ENCODE assay signal across 16 cellular contexts in genomic region chr15:72179950-72180581, GRCh38. TPM values are rescaled to one million over a fixed set of nuclear protein-coding genes. Genes with fewer than 3 reads are reported as not detected.
A peak's percentile ranks its signal among the peaks of the same experiment; 100 is the strongest.
DNase-seq lines count a peak whose midpoint lies in the region; ATAC-seq and TF ChIP-seq lines count a peak whose summit lies in the region.
"Had no signal": no experiment of that assay in that cellular context is flagged by ENCODE, and none has a peak within 500 bp of the region (broad histone marks: within the 10 kb centered on the region; RNA-seq: fewer than 3 reads in every experiment).

No MANE protein-coding gene starts in this region.

- peaks cover 7% of the 10 kb centered on the region for H3K4me1 Mint-ChIP-seq in endodermal cell
- no peaks in the 10 kb centered on the region for H3K4me1 Mint-ChIP-seq in activated T-helper 17 cell treated with anti-CD3 and anti-CD28 coated beads, Interleukin-2, amount 50 U/mL, for 72 hours

- intact Hi-C loops in heart left ventricle (cut with DNase I): no loop called here
- intact Hi-C loops in Right ventricle myocardium superior (cut with DNase I): no loop called here
- intact Hi-C loops in left colon (cut with DNase I, micrococcal nuclease): no loop called here

- no peaks in the 10 kb centered on the region for H3K36me3 ChIP-seq in heart left ventricle
- H3K36me3 ChIP-seq in endodermal cell (ENCODE audit: control insufficient read depth, insufficient read depth, low read length): no peaks in the 10 kb centered on the region
- no peaks in the 10 kb centered on the region for H3K36me3 ChIP-seq in thoracic aorta
- H3K36me3 ChIP-seq: MG63 had no signal

- H3K4me3 ChIP-seq in heart left ventricle (peak overlapping the region in 1 of 12 donors; percentile 1), endodermal cell (ENCODE audit: low read length) (no peak overlapping the region), thoracic aorta (peak overlapping the region; percentile 11)
- H3K4me3 ChIP-seq: MG63 had no signal

- no peak overlapping the region for H3K4me3 Mint-ChIP-seq in endodermal cell
- H3K4me3 Mint-ChIP-seq in activated T-helper 17 cell treated with anti-CD3 and anti-CD28 coated beads, Interleukin-2, amount 50 U/mL, for 72 hours: no peak overlapping the region
- H3K4me3 Mint-ChIP-seq: activated naive CD8-positive, alpha-beta T cell treated with anti-CD3 and anti-CD28 coated beads for 36 hours had no signal

- no peak for TF ChIP-seq POLR2A in heart left ventricle (IDR thresholded peaks at IDR 0.05)

- no peak overlapping the region for H3K27ac Mint-ChIP-seq in endodermal cell
- no peak overlapping the region for H3K27ac Mint-ChIP-seq in activated T-helper 17 cell treated with anti-CD3 and anti-CD28 coated beads, Interleukin-2, amount 50 U/mL, for 72 hours
- H3K27ac Mint-ChIP-seq: activated naive CD8-positive, alpha-beta T cell treated with anti-CD3 and anti-CD28 coated beads for 36 hours had no signal

- 44 to 68% (median 55%) methylated on average over 14 to 16 of the region's 16 CpGs for WGBS in heart left ventricle, 4 donors
- 86% methylated on average over 11 to 16 of the region's 16 CpGs for WGBS in endodermal cell (ENCODE audit: insufficient coverage in 1 of 2, insufficient read length in 1 of 2), 2 experiments

- no peaks in the 10 kb centered on the region for H3K9me3 Mint-ChIP-seq in endodermal cell
- no peaks in the 10 kb centered on the region for H3K9me3 Mint-ChIP-seq in activated T-helper 17 cell treated with anti-CD3 and anti-CD28 coated beads, Interleukin-2, amount 50 U/mL, for 72 hours
- H3K9me3 Mint-ChIP-seq: activated naive CD8-positive, alpha-beta T cell treated with anti-CD3 and anti-CD28 coated beads for 36 hours had no signal

- H3K9me3 ChIP-seq in heart left ventricle (no peaks in the 10 kb centered on the region), endodermal cell (ENCODE audit: control insufficient read depth, low read length) (no peaks in the 10 kb centered on the region), thoracic aorta (no peaks in the 10 kb centered on the region)
- H3K9me3 ChIP-seq: MG63 had no signal

- no peaks in the 10 kb centered on the region for H3K36me3 Mint-ChIP-seq in endodermal cell (ENCODE audit: low read depth)
- no peaks in the 10 kb centered on the region for H3K36me3 Mint-ChIP-seq in activated T-helper 17 cell treated with anti-CD3 and anti-CD28 coated beads, Interleukin-2, amount 50 U/mL, for 72 hours (ENCODE audit: low read depth)
- H3K36me3 Mint-ChIP-seq: activated naive CD8-positive, alpha-beta T cell treated with anti-CD3 and anti-CD28 coated beads for 36 hours had no signal

- H3K4me1 ChIP-seq in heart left ventricle (peaks cover 0 to 28% (median 18%) of the 10 kb centered on the region in 12 donors), endodermal cell (ENCODE audit: control insufficient read depth, insufficient read depth, low read length) (peaks cover 5% of the 10 kb centered on the region), thoracic aorta (ENCODE audit: control insufficient read depth in 1 of 2, low read depth in 2 of 2) (peaks cover 16 to 41% of the 10 kb centered on the region in 2 donors)

- no peak overlapping the region for H3K9ac ChIP-seq in endodermal cell (ENCODE audit: extremely low read depth, low read length, poor library complexity, severe bottlenecking)

- peaks cover 25% of the 10 kb centered on the region for H3K27me3 Mint-ChIP-seq in endodermal cell (ENCODE audit: insufficient read depth)
- peaks cover 32% of the 10 kb centered on the region for H3K27me3 Mint-ChIP-seq in activated T-helper 17 cell treated with anti-CD3 and anti-CD28 coated beads, Interleukin-2, amount 50 U/mL, for 72 hours

- peak in 2 of 12 donors; percentile 15 to 17 for TF ChIP-seq CTCF in heart left ventricle (IDR thresholded peaks at IDR 0.05)
- TF ChIP-seq CTCF in endodermal cell (conservative IDR thresholded peaks at IDR 0.05): no peak
- TF ChIP-seq CTCF in thoracic aorta (IDR thresholded peaks at IDR 0.05): no peak

- DNase-seq in heart left ventricle (peak in 1 of 5 donors; percentile 53), Right ventricle myocardium superior (no peak), endodermal cell (peak; percentile 68), mesenteric fat pad (ENCODE audit: low spot score) (peak; percentile 82), thoracic aorta (ENCODE audit: low spot score) (no peak), left colon (no peak)
- DNase-seq: ACHN; activated CD8-positive, alpha-beta memory T cell treated with anti-CD3 and anti-CD28 coated beads for 24 hours; activated naive CD8-positive, alpha-beta T cell treated with anti-CD3 and anti-CD28 coated beads for 36 hours; effector CD4-positive, alpha-beta T cell; MG63; NCI-H2227 treated with DMSO at 0.1 percent for 48 hours; T1000 had no signal

- peak in 3 of 4 donors; percentile 25 to 79 (median 32) for ATAC-seq in heart left ventricle
- no peak for ATAC-seq in Right ventricle myocardium superior (ENCODE audit: poor library complexity)
- no peak for ATAC-seq in thoracic aorta (ENCODE audit: insufficient number of reproducible peaks, low FRiP score, low read depth)
- ATAC-seq in activated T-helper 17 cell treated with anti-CD3 and anti-CD28 coated beads, Interleukin-2, amount 50 U/mL, for 72 hours (replicated peaks): no peak
- no peak for ATAC-seq in left colon
- no peak for ATAC-seq in GM19035 (IDR thresholded peaks at IDR 0.05; ENCODE audit: unreplicated experiment)

- H3K27me3 ChIP-seq in heart left ventricle (peaks cover 0 to 16% (median 7%) of the 10 kb centered on the region in 9 donors), endodermal cell (ENCODE audit: control insufficient read depth, insufficient read depth, low read length, poor library complexity, severe bottlenecking) (peaks cover 24% of the 10 kb centered on the region), thoracic aorta (replicated peaks; ENCODE audit: insufficient read depth) (no peaks in the 10 kb centered on the region)
- H3K27me3 ChIP-seq: MG63 had no signal

- H3K27ac ChIP-seq in heart left ventricle: peak overlapping the region in 3 of 12 donors; percentile 19 to 29 (median 22)
- H3K27ac ChIP-seq in endodermal cell (ENCODE audit: low read depth, low read length): peak overlapping the region; percentile 58
- H3K27ac ChIP-seq in thoracic aorta: peak overlapping the region; percentile 24 to 58
- H3K27ac ChIP-seq: HL-60 had no signal

RNA-seq across cellular contexts. Expression of gene GRAMD2A, which starts 17.5 kb away (rescaled TPM):
- total RNA-seq in heart left ventricle (under 1 TPM in 1 of 9 donors, not detected in 8; 0.45 TPM), Right ventricle myocardium superior (not detected), endodermal cell (1 to 10 TPM; 2.0 TPM), mesenteric fat pad (not detected), thoracic aorta (under 1 TPM in 1 of 2 donors, not detected in 1; 0.85 TPM), left colon (1 to 10 TPM; 1.0 to 6.3 TPM)
- under 1 TPM in 1 of 2 donors, not detected in 1; 0.03 TPM for polyA plus RNA-seq in heart left ventricle
- polyA plus RNA-seq in endodermal cell (2013, experiment 1 of 2): 1.0 TPM
- 0.54 TPM for polyA plus RNA-seq in endodermal cell (2013, experiment 2 of 2)
- total RNA-seq in activated T-helper 17 cell treated with anti-CD3 and anti-CD28 coated beads, Interleukin-2, amount 50 U/mL, for 72 hours: under 1 TPM in 1 of 2 donors, not detected in 1; 0.50 TPM
- total RNA-seq: activated naive CD8-positive, alpha-beta T cell treated with anti-CD3 and anti-CD28 coated beads for 36 hours had no signal

RNA-seq across cellular contexts. Expression of gene PKM, which starts 50.9 kb away (rescaled TPM):
- 1,000 to 10,000 TPM in 4 of 9 donors, 100 to 1,000 TPM in 5; 648 to 1,279 (median 923) TPM for total RNA-seq in heart left ventricle
- 100 to 1,000 TPM; 602 to 887 TPM for polyA plus RNA-seq in heart left ventricle
- 1,065 TPM for total RNA-seq in Right ventricle myocardium superior
- total RNA-seq in endodermal cell: 1,000 to 10,000 TPM; 2,197 to 2,355 TPM
- polyA plus RNA-seq in endodermal cell (2013, experiment 1 of 2): 1,203 TPM
- 1,289 TPM for polyA plus RNA-seq in endodermal cell (2013, experiment 2 of 2)
- 414 TPM for total RNA-seq in mesenteric fat pad
- total RNA-seq in thoracic aorta: 100 to 1,000 TPM; 515 to 544 TPM
- total RNA-seq in activated T-helper 17 cell treated with anti-CD3 and anti-CD28 coated beads, Interleukin-2, amount 50 U/mL, for 72 hours: 1,000 to 10,000 TPM; 2,571 to 3,146 TPM
- total RNA-seq in left colon: 100 to 1,000 TPM; 407 to 466 TPM

Comparison
In these comparisons a context has a peak if more than half of its experiments do, and no peak if none do; other contexts are left out.
1. ATAC-seq: peak in heart left ventricle (3 of 4); none in Right ventricle myocardium superior (single experiment), thoracic aorta (single experiment), activated T-helper 17 cell treated with anti-CD3 and anti-CD28 coated beads, Interleukin-2, amount 50 U/mL, for 72 hours (single experiment), left colon (single experiment) and GM19035 (single experiment).
2. DNase-seq: peak in endodermal cell (single experiment) and mesenteric fat pad (single experiment); none in Right ventricle myocardium superior (single experiment), thoracic aorta (single experiment) and left colon (0 of 2).